In the genomic region with DNA sequence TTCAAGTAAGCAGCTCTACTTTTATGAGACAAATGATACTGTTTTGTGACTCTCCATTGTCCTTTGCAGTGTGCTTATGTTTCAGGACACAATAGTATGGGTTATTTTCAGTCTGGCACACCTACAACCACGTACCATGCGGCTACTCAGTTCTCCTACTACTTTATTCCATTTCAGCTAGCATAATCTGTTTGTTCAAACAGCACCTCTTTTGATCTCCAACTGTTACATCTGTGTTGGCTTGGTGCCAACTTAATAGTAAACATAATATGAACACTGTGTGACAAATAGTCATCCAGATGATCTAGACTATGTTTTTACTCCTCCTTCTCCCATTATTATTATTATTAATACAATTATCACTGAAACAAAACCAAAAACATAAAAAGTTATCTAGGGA, we compare ENCODE assay signal across 17 cellular contexts. TPM values are rescaled to one million over a fixed set of nuclear protein-coding genes. Genes with fewer than 3 reads are reported as not detected.
DNase-seq lines count a peak whose midpoint lies in the region; ATAC-seq and TF ChIP-seq lines count a peak whose summit lies in the region.
"Had no signal": no experiment of that assay in that cellular context is flagged by ENCODE, and none has a peak within 500 bp of the region (broad histone marks: within the 10 kb centered on the region; RNA-seq: fewer than 3 reads in every experiment).

No MANE protein-coding gene starts in this region.

- no peak for TF ChIP-seq CTCF in LNCaP clone FGC (IDR thresholded peaks at IDR 0.05; ENCODE audit: control insufficient read depth, extremely low read depth, insufficient read depth)

- no peak for ATAC-seq in GM21723 (IDR thresholded peaks at IDR 0.05; ENCODE audit: unreplicated experiment)
- ATAC-seq in GM18868 (IDR thresholded peaks at IDR 0.05; ENCODE audit: unreplicated experiment) = no peak
- no peak for ATAC-seq in HG03139 (IDR thresholded peaks at IDR 0.05; ENCODE audit: unreplicated experiment)

- DNase-seq in LNCaP clone FGC (ENCODE audit: low read depth) (peak; percentile 89), NCI-H2029 treated with DMSO at 0.1 percent for 48 hours (lab: John Stamatoyannopoulos, UW) (peak; percentile 37), NCI-H82 treated with DMSO at 0.1 percent for 48 hours (lab: John Stamatoyannopoulos, UW; ENCODE audit: unreplicated experiment) (peak; percentile 49), lung microvascular endothelial cell (ENCODE audit: low read depth in 2 of 2) (peak; percentile 30 to 39)
- DNase-seq: activated CD4-positive, alpha-beta T cell treated with anti-CD3 and anti-CD28 coated beads for 1 hour; activated gamma-delta T cell; anterior cingulate cortex; KG1; left ventricle myocardium superior; NCI-H187; SJCRH30; testis had no signal

- H3K4me3 ChIP-seq in LNCaP clone FGC (ENCODE audit: low read depth, low read length) = no peak overlapping the region
- H3K4me3 ChIP-seq: SJCRH30, testis had no signal

RNA-seq across cellular contexts. Expression of a gene that starts 40.5 kb away (rescaled TPM):
- total RNA-seq in lung microvascular endothelial cell = not detected in 2 replicates
- total RNA-seq: B cell, myocyte had no signal

Comparison
In these comparisons a context has a peak if more than half of its experiments do, and no peak if none do; other contexts are left out.
1. DNase-seq: peak in every context shown above with its lines; median percentile 89 in LNCaP clone FGC; 49 in NCI-H82 treated with DMSO at 0.1 percent for 48 hours; 37 in NCI-H2029 treated with DMSO at 0.1 percent for 48 hours; 34 in lung microvascular endothelial cell.